ENCODE assay signal across 23 cellular contexts in genomic region chr11:56852131-56852530, GRCh38.
"Had no signal": no experiment of that assay in that cellular context is flagged by ENCODE, and none has a peak within 500 bp of the region (broad histone marks: within the 10 kb centered on the region; RNA-seq: fewer than 3 reads in every experiment).

No MANE protein-coding gene starts in this region.

- H3K27ac ChIP-seq: SJSA1, SK-N-MC had no signal

- H3K9me3 ChIP-seq: MG63, SJSA1 had no signal

- FAIRE-seq: HepG2, RCC 7860 had no signal

- H3K36me3 ChIP-seq: MG63, SJSA1 had no signal

- DNase-seq: IMR-90, Karpas-422, KG1, MG63, NCI-H1092, NCI-H1436, NCI-H187, NCI-H2029, NCI-H2081 treated with DMSO at 0.1 percent for 48 hours, NCI-H2171, NCI-H226, NCI-H446, NCI-H510A, NCI-H524 treated with DMSO at 0.1 percent for 48 hours, NCI-H69, NCI-H774, Right ventricle myocardium superior, RPMI8226, SIG-M5 had no signal

- ATAC-seq: HepG2 had no signal

- H3K4me1 ChIP-seq: SJSA1 had no signal

- H3K27me3 ChIP-seq: MG63 had no signal

- H3K4me3 ChIP-seq: MG63, SJSA1, SK-N-MC had no signal
